In the genomic region with DNA sequence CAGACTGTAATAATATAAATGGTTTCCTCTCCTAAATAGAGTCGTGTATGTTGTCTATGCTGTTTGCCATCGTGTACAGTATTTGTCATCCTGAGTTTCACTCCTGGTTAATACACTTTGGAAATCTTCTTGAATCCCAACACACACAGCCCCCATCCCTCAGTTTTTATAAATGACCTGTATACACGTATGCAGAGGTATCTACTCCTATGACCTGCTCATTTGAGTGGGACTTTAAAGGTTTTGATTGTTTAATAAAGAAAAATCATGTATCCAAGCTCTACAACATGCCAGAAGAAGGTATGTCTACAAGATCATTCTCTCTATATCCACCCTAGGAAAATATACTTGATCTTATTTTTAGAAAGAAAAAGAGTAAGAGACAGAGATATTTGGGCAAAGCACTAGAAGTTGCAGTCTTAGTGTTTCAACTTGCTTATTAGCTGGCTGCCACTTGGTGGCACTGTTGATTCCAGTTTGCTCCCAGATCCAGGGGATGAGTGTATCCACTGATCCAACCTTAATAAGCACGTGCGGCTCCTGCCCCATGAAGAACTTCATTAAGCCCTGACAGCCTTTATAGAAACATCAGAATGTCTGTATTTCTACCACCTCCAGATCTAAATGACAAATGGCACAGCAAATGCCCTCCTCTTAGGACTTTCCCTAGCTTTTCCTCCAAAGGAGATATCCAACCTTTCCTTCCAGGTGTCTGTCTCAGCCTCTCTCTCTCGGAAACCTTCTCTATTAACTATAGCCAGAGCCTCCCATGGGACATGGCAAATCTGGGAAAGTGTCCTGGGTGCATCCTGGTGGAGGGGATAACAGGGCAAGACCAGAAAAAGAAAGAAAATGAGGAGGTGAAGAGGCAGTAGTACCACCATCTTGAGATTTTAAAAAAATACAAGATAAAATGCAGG, we compare ENCODE assay signal across 8 cellular contexts.
DNase-seq lines count a peak whose midpoint lies in the region; TF ChIP-seq lines count a peak whose summit lies in the region.

No MANE protein-coding gene starts in this region.

- DNase-seq in NCI-H1417 (lab: John Stamatoyannopoulos, UW) (peak; percentile 56 to 83 (median 64)), NCI-H1417 treated with DMSO at 0.1 percent for 48 hours (lab: John Stamatoyannopoulos, UW) (no peak), HFFc6 (peak; percentile 35), NCI-H1694 treated with DMSO at 0.1 percent for 48 hours (lab: John Stamatoyannopoulos, UW) (peak; percentile 6), foreskin fibroblast (peak; percentile 57 to 85), osteoblast (ENCODE audit: insufficient read length, low spot score, missing footprints) (peak; percentile 84)
- DNase-seq in central memory CD4-positive, alpha-beta T cell, result no peak

- H3K9me3 Mint-ChIP-seq in HFFc6, result no peaks in the 10 kb centered on the region

- no peaks in the 10 kb centered on the region for H3K79me2 ChIP-seq in osteoblast (ENCODE audit: insufficient read depth, low read length)

- no peaks in the 10 kb centered on the region for H3K36me3 ChIP-seq in osteoblast (ENCODE audit: insufficient read depth, low read length)

- no peak overlapping the region for H3K4me3 Mint-ChIP-seq in HFFc6

- H3K27me3 ChIP-seq in osteoblast (ENCODE audit: insufficient read depth, low read length), result no peaks in the 10 kb centered on the region

- H3K27ac Mint-ChIP-seq in HFFc6, result no peak overlapping the region

- H3K4me2 ChIP-seq in osteoblast (ENCODE audit: insufficient read depth, low read length), result no peak overlapping the region

- H3K4me1 ChIP-seq in osteoblast (ENCODE audit: insufficient read depth, low read length), result no peaks in the 10 kb centered on the region

- H3K27me3 Mint-ChIP-seq in HFFc6 (ENCODE audit: insufficient read depth), result no peaks in the 10 kb centered on the region; the same call in 1 of the 2 replicates

- H3K4me3 ChIP-seq in foreskin fibroblast (ENCODE audit: low read depth in 1 of 2, low read length in 2 of 2), result no peak overlapping the region
- no peak overlapping the region for H3K4me3 ChIP-seq in osteoblast (ENCODE audit: insufficient read depth, low read length)

- H3K9me3 ChIP-seq in osteoblast (ENCODE audit: low read depth, low read length), result no peaks in the 10 kb centered on the region

- peak; percentile 85 for TF ChIP-seq CTCF in HFFc6 (IDR thresholded peaks at IDR 0.05)
- TF ChIP-seq CTCF in VCaP (conservative IDR thresholded peaks at IDR 0.05), result peak; percentile 83
- TF ChIP-seq CTCF in foreskin fibroblast (IDR thresholded peaks at IDR 0.05; ENCODE audit: low read depth, low read length), result peak; percentile 86
- peak; percentile 85 for TF ChIP-seq CTCF in osteoblast (IDR thresholded peaks at IDR 0.05; ENCODE audit: extremely low read depth, low read depth, low read length)

- H3K4me1 Mint-ChIP-seq in HFFc6 (ENCODE audit: low read depth), result no peaks in the 10 kb centered on the region

- no peak overlapping the region for H3K27ac ChIP-seq in VCaP
- no peak overlapping the region for H3K27ac ChIP-seq in osteoblast (ENCODE audit: low read depth, low read length)

- H3K36me3 Mint-ChIP-seq in HFFc6 (ENCODE audit: low read depth), result no peaks in the 10 kb centered on the region

- H4K20me1 ChIP-seq in osteoblast (ENCODE audit: insufficient read depth, low read length), result no peaks in the 10 kb centered on the region

- no peak overlapping the region for H2AFZ ChIP-seq in osteoblast (ENCODE audit: low read length)

Comparison
In these comparisons a context has a peak if more than half of its experiments do, and no peak if none do; other contexts are left out.
1. DNase-seq: peak in NCI-H1417 (3 of 3), HFFc6 (single experiment), NCI-H1694 treated with DMSO at 0.1 percent for 48 hours (single experiment), foreskin fibroblast (2 of 2) and osteoblast (single experiment); none in NCI-H1417 treated with DMSO at 0.1 percent for 48 hours (single experiment) and central memory CD4-positive, alpha-beta T cell (single experiment).
2. Peak in every context shown above with its lines, with median percentiles within 50 percentile points of each other: CTCF ChIP-seq.